In genomic region chr3:98994128-98994762, GRCh38 we compare ENCODE assay signal across 8 cellular contexts.
DNase-seq lines count a peak whose midpoint lies in the region; ATAC-seq and TF ChIP-seq lines count a peak whose summit lies in the region.

No MANE protein-coding gene starts in this region.

- peaks cover 6% of the 10 kb centered on the region for H3K27me3 Mint-ChIP-seq in activated CD8-positive, alpha-beta memory T cell treated with anti-CD3 and anti-CD28 coated beads, Interleukin-2, amount 10 ng/mL, durations not matched to agents 7 days and 5 days
- no peaks in the 10 kb centered on the region for H3K27me3 Mint-ChIP-seq in T-helper 17 cell

- DNase-seq in GM10248 (ENCODE audit: extremely low spot score) (no peak), NCI-H460 (ENCODE audit: extremely low read depth, low read depth) (peak; percentile 38), epithelial cell of esophagus (ENCODE audit: low read depth) (peak; percentile 65), ovary (no peak), T-helper 17 cell (no peak), NCI-H774 (lab: John Stamatoyannopoulos, UW) (no peak)
- no peak for DNase-seq in activated CD8-positive, alpha-beta memory T cell treated with anti-CD3 and anti-CD28 coated beads, Interleukin-2, amount 10 ng/mL, durations not matched to agents 7 days and 5 days

- TF ChIP-seq POLR2A in ovary (IDR thresholded peaks at IDR 0.05) = no peak

- no peaks in the 10 kb centered on the region for H3K9me3 Mint-ChIP-seq in activated CD8-positive, alpha-beta memory T cell treated with anti-CD3 and anti-CD28 coated beads, Interleukin-2, amount 10 ng/mL, durations not matched to agents 7 days and 5 days (ENCODE audit: low read depth)

- no peaks in the 10 kb centered on the region for H3K27me3 ChIP-seq in ovary

- POLR2A ChIA-PET in GM10248 (lab: Yijun Ruan, JAX) = no interaction called here

- H3K4me3 Mint-ChIP-seq in activated CD8-positive, alpha-beta memory T cell treated with anti-CD3 and anti-CD28 coated beads, Interleukin-2, amount 10 ng/mL, durations not matched to agents 7 days and 5 days = no peak overlapping the region
- no peak overlapping the region for H3K4me3 Mint-ChIP-seq in T-helper 17 cell

- no peaks in the 10 kb centered on the region for H3K4me1 Mint-ChIP-seq in activated CD8-positive, alpha-beta memory T cell treated with anti-CD3 and anti-CD28 coated beads, Interleukin-2, amount 10 ng/mL, durations not matched to agents 7 days and 5 days
- H3K4me1 Mint-ChIP-seq in T-helper 17 cell = no peaks in the 10 kb centered on the region

- H3K9me3 ChIP-seq in ovary (no peaks in the 10 kb centered on the region), T-helper 17 cell (ENCODE audit: control insufficient read depth, low read length, poor library complexity, severe bottlenecking) (no peaks in the 10 kb centered on the region)

- TF ChIP-seq EP300 in ovary (IDR thresholded peaks at IDR 0.05) = no peak

- no peak overlapping the region for H3K27ac ChIP-seq in ovary

- intact Hi-C loops in ovary (cut with DNase I) = loop anchor here (5.0 to 10.0 kb wide), 2 partner anchors 177 to 389 kb away; no protein-coding TSS in a partner anchor

- H3K36me3 ChIP-seq in ovary = no peaks in the 10 kb centered on the region

- no peak overlapping the region for H3K4me3 ChIP-seq in epithelial cell of esophagus (ENCODE audit: low read length)
- H3K4me3 ChIP-seq in ovary = no peak overlapping the region

- no peak overlapping the region for H3K27ac Mint-ChIP-seq in activated CD8-positive, alpha-beta memory T cell treated with anti-CD3 and anti-CD28 coated beads, Interleukin-2, amount 10 ng/mL, durations not matched to agents 7 days and 5 days
- no peak overlapping the region for H3K27ac Mint-ChIP-seq in T-helper 17 cell

- CTCF ChIA-PET in GM10248 (lab: Yijun Ruan, JAX) = interaction anchor here (0.8 to 5.0 kb wide), 17 partner anchors 8 to 954 kb away, joined by 3 to 29 read pairs (median 4); no protein-coding TSS in a partner anchor
- CTCF ChIA-PET in activated CD8-positive, alpha-beta memory T cell treated with anti-CD3 and anti-CD28 coated beads, Interleukin-2, amount 10 ng/mL, durations not matched to agents 7 days and 5 days (lab: Charles Lee) = interaction anchor here (1.0 kb wide), 1 partner anchor 177 kb away, joined by 4 read pairs; no protein-coding TSS in a partner anchor

- no peaks in the 10 kb centered on the region for H3K4me1 ChIP-seq in ovary (ENCODE audit: insufficient read depth)

- no peak for ATAC-seq in activated CD8-positive, alpha-beta memory T cell treated with anti-CD3 and anti-CD28 coated beads, Interleukin-2, amount 10 ng/mL, durations not matched to agents 7 days and 5 days
- no peak for ATAC-seq in T-helper 17 cell
- ATAC-seq in HG03139 (IDR thresholded peaks at IDR 0.05; ENCODE audit: unreplicated experiment) = no peak

- no peaks in the 10 kb centered on the region for H3K36me3 Mint-ChIP-seq in activated CD8-positive, alpha-beta memory T cell treated with anti-CD3 and anti-CD28 coated beads, Interleukin-2, amount 10 ng/mL, durations not matched to agents 7 days and 5 days
- H3K36me3 Mint-ChIP-seq in T-helper 17 cell (ENCODE audit: low read depth) = no peaks in the 10 kb centered on the region

- peak; percentile 14 for TF ChIP-seq CTCF in GM10248 (IDR thresholded peaks at IDR 0.05; ENCODE audit: control extremely low read depth, extremely low read depth, low read depth, missing control alignments)
- peak; percentile 67 for TF ChIP-seq CTCF in epithelial cell of esophagus (IDR thresholded peaks at IDR 0.05; ENCODE audit: insufficient read depth, low read depth, low read length, missing control alignments)
- TF ChIP-seq CTCF in ovary (IDR thresholded peaks at IDR 0.05) = peak; percentile 73 to 77 (median 76)

Comparison
In these comparisons a context has a peak if more than half of its experiments do, and no peak if none do; other contexts are left out.
1. DNase-seq: peak in NCI-H460 (single experiment) and epithelial cell of esophagus (single experiment); none in GM10248 (single experiment), ovary (0 of 5), activated CD8-positive, alpha-beta memory T cell treated with anti-CD3 and anti-CD28 coated beads, Interleukin-2, amount 10 ng/mL, durations not matched to agents 7 days and 5 days (single experiment), T-helper 17 cell (0 of 3) and NCI-H774 (single experiment).
2. CTCF ChIP-seq: peak in every context shown above with its lines; median percentile 76 in ovary; 67 in epithelial cell of esophagus; 14 in GM10248.